Comparison of ENCODE assay signal across 10 cellular contexts in the genomic region with DNA sequence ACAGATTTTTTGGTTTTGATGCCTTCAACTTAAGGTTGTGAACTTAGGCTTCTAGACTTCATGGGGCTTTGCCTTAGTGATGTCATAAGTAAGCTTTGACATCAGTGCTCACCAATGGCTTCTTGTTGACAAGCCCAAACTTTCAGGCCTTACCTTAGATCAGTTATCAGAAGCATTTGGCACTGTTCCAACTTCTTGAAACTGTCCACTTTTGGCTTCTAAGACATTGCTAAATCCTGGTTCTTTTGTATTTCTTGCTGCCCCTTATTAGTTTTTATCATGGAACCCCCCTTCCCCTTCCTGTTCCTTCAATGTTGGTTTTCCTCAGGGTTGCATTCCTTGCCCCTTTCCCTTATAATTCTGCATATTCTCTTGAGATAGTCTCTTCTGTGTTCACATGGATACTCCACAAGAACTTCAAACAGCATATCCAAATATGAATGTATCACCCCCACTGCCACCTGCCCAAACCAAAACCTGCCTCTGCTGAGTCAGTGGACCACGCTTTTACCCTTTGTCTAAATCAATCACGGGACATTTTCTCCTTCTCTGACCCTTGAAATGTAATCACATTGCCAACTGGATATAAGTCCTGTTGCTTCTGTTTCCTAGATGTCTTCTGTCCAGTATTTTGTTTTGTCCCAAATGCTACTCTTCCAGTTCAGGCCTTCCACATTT. TPM values are rescaled to one million over a fixed set of nuclear protein-coding genes. Genes with fewer than 3 reads are reported as not detected.
"Had no signal": no experiment of that assay in that cellular context is flagged by ENCODE, and none has a peak within 500 bp of the region (broad histone marks: within the 10 kb centered on the region; RNA-seq: fewer than 3 reads in every experiment).

No MANE protein-coding gene starts in this region.

- H3K4me1 ChIP-seq: foreskin keratinocyte, left lung had no signal

- H3K27me3 Mint-ChIP-seq: memory B cell; natural killer cell treated with Interleukin-12 subunit alpha and Interleukin-12 subunit beta and Interleukin-15 and Interleukin-18, amount 100 ng/mL, for 72 hours had no signal

- H3K27ac ChIP-seq: foreskin keratinocyte, left lung had no signal

- DNase-seq: activated naive CD4-positive, alpha-beta T cell treated with anti-CD3 and anti-CD28 coated beads, Interleukin-2, amount 50 U/mL, for 16 hours; amygdala; foreskin keratinocyte; islet precursor cell; left lung; stimulated activated CD4-positive, alpha-beta T cell treated with anti-CD3 and anti-CD28 coated beads, Interleukin-15, amount 100 ng/mL, for 24 hours; stimulated activated CD4-positive, alpha-beta T cell treated with anti-CD3 and anti-CD28 coated beads, Interleukin-4, amount 100 ng/mL, for 4 hours had no signal

- H3K4me3 Mint-ChIP-seq: memory B cell; natural killer cell treated with Interleukin-12 subunit alpha and Interleukin-12 subunit beta and Interleukin-15 and Interleukin-18, amount 100 ng/mL, for 72 hours had no signal

- H3K27ac Mint-ChIP-seq: memory B cell; natural killer cell treated with Interleukin-12 subunit alpha and Interleukin-12 subunit beta and Interleukin-15 and Interleukin-18, amount 100 ng/mL, for 72 hours had no signal

- H3K9me3 Mint-ChIP-seq: memory B cell; natural killer cell treated with Interleukin-12 subunit alpha and Interleukin-12 subunit beta and Interleukin-15 and Interleukin-18, amount 100 ng/mL, for 72 hours had no signal

- H3K4me3 ChIP-seq: left lung had no signal

- ATAC-seq: foreskin keratinocyte; left lung; natural killer cell treated with Interleukin-12 subunit alpha and Interleukin-12 subunit beta and Interleukin-15 and Interleukin-18, amount 100 ng/mL, for 72 hours had no signal

- H3K27me3 ChIP-seq: foreskin keratinocyte, left lung had no signal

- H3K9me3 ChIP-seq: left lung had no signal

RNA-seq across cellular contexts. Expression of gene CCDC184, which starts 56.4 kb away (rescaled TPM):
- total RNA-seq: T-helper 2 cell treated with Interferon-gamma antibody and Interleukin-4, amounts not matched to agents 100 ng/mL and 5 ng/mL, for 36 hours had no signal
